1 cellular context compared by ENCODE assay signal in genomic region chr7:70972693-70973092, GRCh38.
TF ChIP-seq lines count a peak whose summit lies in the region.

No MANE protein-coding gene starts in this region.

TF ChIP-seq in K562, 482 proteins besides CTCF, POLR2A, EP300 and RAD21 (continued from another document):
- peak; percentile 90 for TF ChIP-seq ZBTB2 (IDR thresholded peaks at IDR 0.05)
- no peak for TF ChIP-seq ZEB2 (IDR thresholded peaks at IDR 0.05)
- TF ChIP-seq DACH1 (IDR thresholded peaks at IDR 0.05; ENCODE audit: partially characterized antibody): peak; percentile 97
- peak; percentile 82; the same call in 1 of the 2 replicates for TF ChIP-seq GATAD2B (IDR thresholded peaks at IDR 0.05; ENCODE audit: borderline replicate concordance)
